Comparison of ENCODE assay signal across 8 cellular contexts in genomic region chr1:149811890-149812829, GRCh38. TPM values are rescaled to one million over a fixed set of nuclear protein-coding genes. Genes with fewer than 3 reads are reported as not detected.
A peak's percentile ranks its signal among the peaks of the same experiment; 100 is the strongest.
DNase-seq lines count a peak whose midpoint lies in the region; ATAC-seq and TF ChIP-seq lines count a peak whose summit lies in the region.
"Not testable (repeated sequence)": the region's sequence is repeated elsewhere in the genome, so short reads cannot be mapped to it uniquely, and the experiment has no call there.

No MANE protein-coding gene starts in this region.

- peak overlapping the region; percentile 38 to 79 (median 65) for H3K4me3 ChIP-seq in dorsolateral prefrontal cortex
- peak overlapping the region; percentile 30 for H3K4me3 ChIP-seq in lower leg skin (ENCODE audit: low read depth, poor library complexity, severe bottlenecking)

- peak; percentile 88 for DNase-seq in NCI-H748 treated with DMSO at 0.1 percent for 48 hours (lab: John Stamatoyannopoulos, UW)
- DNase-seq in activated CD4-positive, alpha-beta T cell treated with anti-CD3 and anti-CD28 coated beads, Interleukin-2, amount 50 U/mL, for 24 hours (ENCODE audit: low read depth in 1 of 2, low spot score in 1 of 2), result peak; percentile 52 to 85
- DNase-seq in dorsolateral prefrontal cortex, result peak; percentile 49 to 96 (median 88)
- peak; percentile 95 for DNase-seq in lower leg skin (ENCODE audit: low spot score in 2 of 2)
- peak; percentile 60 for DNase-seq in stimulated activated CD4-positive, alpha-beta T cell treated with anti-CD3 and anti-CD28 coated beads, Interleukin-4, amount 100 ng/mL, for 1 hour

- 1% methylated on average over 32 to 42 of the region's 55 CpGs for WGBS in lower leg skin, 2 donors

- H3K27ac ChIP-seq in C4-2B (peak overlapping the region; percentile 95), dorsolateral prefrontal cortex (peak overlapping the region in 54 of 59 donors; percentile 1 to 93 (median 79))

- peak; percentile 82 for ATAC-seq in GM19397 (IDR thresholded peaks at IDR 0.05; ENCODE audit: unreplicated experiment)
- peak; percentile 75 for ATAC-seq in HG03558 (IDR thresholded peaks at IDR 0.05; ENCODE audit: extremely low read depth, unreplicated experiment)

- TF ChIP-seq POLR2A in lower leg skin (IDR thresholded peaks at IDR 0.05), result not testable (repeated sequence)

- H3K27me3 ChIP-seq in dorsolateral prefrontal cortex, result not testable (repeated sequence)

- intact Hi-C loops in dorsolateral prefrontal cortex (cut with DNase I); lower leg skin (cut with DNase I; ENCODE audit: low total_unique reads): not testable (repeated sequence)

- not testable (repeated sequence) for TF ChIP-seq CTCF in C4-2B (conservative IDR thresholded peaks at IDR 0.05); lower leg skin (IDR thresholded peaks at IDR 0.05)
- TF ChIP-seq CTCF in dorsolateral prefrontal cortex (IDR thresholded peaks at IDR 0.05 in 54 of 56, conservative IDR thresholded peaks at IDR 0.05 in 2 of 56; ENCODE audit: low read depth in 1 of 56, partially characterized antibody in 56 of 56), result peak in 3 of 56 donors; percentile 7 to 24 (median 13)

RNA-seq across cellular contexts. Expression of gene FCGR1A, which starts 29.7 kb away (rescaled TPM):
- 10 to 100 TPM in 77 of 120 experiments, 1 to 10 TPM in 43; 1.1 to 67.4 (median 12.9) TPM for total RNA-seq in dorsolateral prefrontal cortex
- 1 to 10 TPM in 2 of 4 donors, under 1 TPM in 1, not detected in 1; 0.59 to 2.1 (median 1.6) TPM for total RNA-seq in lower leg skin

Comparison
In these comparisons a context has a peak if more than half of its experiments do, and no peak if none do; other contexts are left out.
1. Peak in every context shown above with its lines: DNase-seq, ATAC-seq, H3K4me3 ChIP-seq and H3K27ac ChIP-seq.